Comparison of ENCODE assay signal across 26 cellular contexts in the genomic region with DNA sequence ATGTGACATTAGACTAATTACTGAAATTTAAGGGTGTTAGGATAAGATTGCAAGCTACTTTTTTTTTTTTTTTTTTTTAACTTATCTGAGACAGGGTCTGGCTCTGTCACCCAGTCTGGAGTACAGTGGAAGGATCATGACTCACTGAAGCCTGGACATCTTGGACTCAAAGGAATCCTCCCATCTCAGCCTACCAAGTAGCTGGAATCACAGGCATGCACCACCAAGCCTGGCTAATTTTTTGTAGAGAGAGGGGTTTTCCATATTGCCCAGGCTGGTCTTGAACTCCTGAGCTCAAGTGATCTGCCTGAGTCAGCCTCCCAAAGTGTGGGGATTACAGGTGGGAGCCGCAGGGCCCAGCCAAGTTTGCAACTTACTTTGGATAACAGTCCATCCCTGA.
"Had no signal": no experiment of that assay in that cellular context is flagged by ENCODE, and none has a peak within 500 bp of the region (broad histone marks: within the 10 kb centered on the region; RNA-seq: fewer than 3 reads in every experiment).

No MANE protein-coding gene starts in this region.

- H3K9me3 Mint-ChIP-seq: dendritic cell treated with granulocyte-macrophage colony-stimulating factor and Interleukin-4, amounts not matched to agents 40 ng/mL and 50 ng/mL, for 4 days; effector memory CD8-positive, alpha-beta T cell; endodermal cell; mesothelial cell of epicardium; naive B cell had no signal

- H3K4me1 Mint-ChIP-seq: naive B cell had no signal

- H3K27ac Mint-ChIP-seq: dendritic cell treated with granulocyte-macrophage colony-stimulating factor and Interleukin-4, amounts not matched to agents 40 ng/mL and 50 ng/mL, for 4 days; effector memory CD8-positive, alpha-beta T cell; endodermal cell; mesothelial cell of epicardium; naive B cell had no signal

- H3K4me3 Mint-ChIP-seq: dendritic cell treated with granulocyte-macrophage colony-stimulating factor and Interleukin-4, amounts not matched to agents 40 ng/mL and 50 ng/mL, for 4 days; effector memory CD8-positive, alpha-beta T cell; endodermal cell; mesothelial cell of epicardium; naive B cell had no signal

- H3K36me3 Mint-ChIP-seq: mesothelial cell of epicardium, naive B cell had no signal

- H3K27me3 Mint-ChIP-seq: dendritic cell treated with granulocyte-macrophage colony-stimulating factor and Interleukin-4, amounts not matched to agents 40 ng/mL and 50 ng/mL, for 4 days; effector memory CD8-positive, alpha-beta T cell had no signal

- DNase-seq: colonic mucosa; cortex of kidney; effector CD8-positive, alpha-beta T cell; effector memory CD8-positive, alpha-beta T cell; endodermal cell; erythroblast; esophagus squamous epithelium; foreskin fibroblast; foreskin melanocyte; gastrocnemius medialis; glutamatergic neuron; head of caudate nucleus; heart right ventricle; hippocampal formation; kidney; kidney glomerular epithelial cell; left cardiac atrium; left ventricle myocardium superior; lower lobe of right lung; mesenchymal stem cell; mucosa of descending colon; naive B cell had no signal

- ATAC-seq: effector memory CD8-positive, alpha-beta T cell; esophagus mucosa; gastrocnemius medialis; heart right ventricle; left lung; left ventricle myocardium superior; lower lobe of right lung; mucosa of descending colon had no signal
